1 cellular context compared by ENCODE assay signal in genomic region chr1:182430263-182431068, GRCh38.
TF ChIP-seq lines count a peak whose summit lies in the region.

No MANE protein-coding gene starts in this region.

TF ChIP-seq in GM23338, 12 proteins besides CTCF, POLR2A, EP300 and RAD21 (continued from another document):
- TF ChIP-seq ZNF462 (CRISPR knock-in tag; IDR thresholded peaks at IDR 0.05) (no peak), EZH2phosphoT487 (IDR thresholded peaks at IDR 0.05; ENCODE audit: unreplicated experiment) (no peak), ZNF331 (CRISPR knock-in tag; IDR thresholded peaks at IDR 0.05; ENCODE audit: low read depth) (no peak), JUNB (IDR thresholded peaks at IDR 0.05; ENCODE audit: unreplicated experiment) (no peak), POLR2AphosphoS5 (IDR thresholded peaks at IDR 0.05; ENCODE audit: low read depth) (no peak), ZNF114 (CRISPR knock-in tag; IDR thresholded peaks at IDR 0.05) (no peak), NANOG (IDR thresholded peaks at IDR 0.05; ENCODE audit: borderline replicate concordance) (no peak), ETS1 (IDR thresholded peaks at IDR 0.05) (no peak)
TF ChIP-seq in GM23338: peak in this region for 0.
